24 cellular contexts compared by ENCODE assay signal in genomic region chr5:21143686-21144085, GRCh38.
"Had no signal": no experiment of that assay in that cellular context is flagged by ENCODE, and none has a peak within 500 bp of the region (broad histone marks: within the 10 kb centered on the region; RNA-seq: fewer than 3 reads in every experiment).

No MANE protein-coding gene starts in this region.

- H3K27me3 ChIP-seq: colonic mucosa, esophagus squamous epithelium, gastrocnemius medialis, heart right ventricle, left lung had no signal

- H3K27ac ChIP-seq: colonic mucosa, epithelial cell of prostate, esophagus squamous epithelium, gastrocnemius medialis, heart right ventricle, left lung, lower lobe of right lung had no signal

- H3K4me3 ChIP-seq: colonic mucosa, esophagus squamous epithelium, gastrocnemius medialis, heart right ventricle, left lung, lower lobe of right lung, mucosa of descending colon had no signal

- H3K36me3 ChIP-seq: colonic mucosa, esophagus squamous epithelium, gastrocnemius medialis, heart right ventricle, left lung, lower lobe of right lung had no signal

- H3K4me1 ChIP-seq: colonic mucosa, esophagus squamous epithelium, gastrocnemius medialis, heart right ventricle, left lung, lower lobe of right lung had no signal

- H3K9me3 ChIP-seq: colonic mucosa, esophagus squamous epithelium, gastrocnemius medialis had no signal

- DNase-seq: colonic mucosa; cortex of kidney; effector CD8-positive, alpha-beta T cell; effector memory CD8-positive, alpha-beta T cell; endodermal cell; erythroblast; esophagus squamous epithelium; foreskin fibroblast; foreskin melanocyte; gastrocnemius medialis; glutamatergic neuron; head of caudate nucleus; heart right ventricle; hippocampal formation; left cardiac atrium; left lung; left ventricle myocardium superior; lower lobe of right lung; mesenchymal stem cell; mucosa of descending colon had no signal

- ATAC-seq: effector memory CD8-positive, alpha-beta T cell; esophagus mucosa; gastrocnemius medialis; heart right ventricle; left cardiac atrium; left lung; left ventricle myocardium superior; lower lobe of right lung; mucosa of descending colon had no signal

- H3K27me3 Mint-ChIP-seq: dendritic cell treated with granulocyte-macrophage colony-stimulating factor and Interleukin-4, amounts not matched to agents 40 ng/mL and 50 ng/mL, for 4 days; effector memory CD8-positive, alpha-beta T cell had no signal

- H3K27ac Mint-ChIP-seq: dendritic cell treated with granulocyte-macrophage colony-stimulating factor and Interleukin-4, amounts not matched to agents 40 ng/mL and 50 ng/mL, for 4 days; effector memory CD8-positive, alpha-beta T cell; endodermal cell; mesothelial cell of epicardium had no signal

- H3K4me1 Mint-ChIP-seq: endodermal cell had no signal

- H3K4me3 Mint-ChIP-seq: dendritic cell treated with granulocyte-macrophage colony-stimulating factor and Interleukin-4, amounts not matched to agents 40 ng/mL and 50 ng/mL, for 4 days; effector memory CD8-positive, alpha-beta T cell; endodermal cell; mesothelial cell of epicardium had no signal
